ENCODE assay signal across 4 cellular contexts in genomic region chr6:11668455-11668854, GRCh38.
"Had no signal": no experiment of that assay in that cellular context is flagged by ENCODE, and none has a peak within 500 bp of the region (broad histone marks: within the 10 kb centered on the region; RNA-seq: fewer than 3 reads in every experiment).

No MANE protein-coding gene starts in this region.

- H3K27ac Mint-ChIP-seq: GM23338 had no signal

- H3K4me1 Mint-ChIP-seq: GM23338, H9 had no signal

- ATAC-seq: GM23338 had no signal

- H3K4me3 ChIP-seq: GM23338 had no signal

- H3K4me3 Mint-ChIP-seq: GM23338, H9 had no signal

- DNase-seq: H9, HCEC 1CT, IMR-90 had no signal
